ENCODE assay signal across 8 cellular contexts in genomic region chr19:46784262-46785053, GRCh38. TPM values are rescaled to one million over a fixed set of nuclear protein-coding genes. Genes with fewer than 3 reads are reported as not detected.
A peak's percentile ranks its signal among the peaks of the same experiment; 100 is the strongest.
DNase-seq lines count a peak whose midpoint lies in the region; ATAC-seq and TF ChIP-seq lines count a peak whose summit lies in the region.

No MANE protein-coding gene starts in this region.

- H3K4me1 Mint-ChIP-seq in neural progenitor cell = peaks cover 41% of the 10 kb centered on the region

- H3K36me3 ChIP-seq in fibroblast of lung (ENCODE audit: control insufficient read depth, insufficient read depth, low read length) (peaks cover 14% of the 10 kb centered on the region), neural progenitor cell (no peaks in the 10 kb centered on the region), vagina (peaks cover 0 to 43% of the 10 kb centered on the region in 2 donors)

- peaks cover 8% of the 10 kb centered on the region for H3K36me3 Mint-ChIP-seq in neural progenitor cell

- H3K79me2 ChIP-seq in fibroblast of lung (ENCODE audit: control insufficient read depth, insufficient read depth, low read length) (peaks cover 60% of the 10 kb centered on the region), neural progenitor cell (ENCODE audit: low read depth) (peaks cover 72% of the 10 kb centered on the region)

- H3K4me1 ChIP-seq in fibroblast of lung (ENCODE audit: control insufficient read depth, extremely low read depth, insufficient read depth, low read length) (peaks cover 9% of the 10 kb centered on the region), neural progenitor cell (peaks cover 20% of the 10 kb centered on the region), vagina (peaks cover 62% of the 10 kb centered on the region)

- H3K9me3 Mint-ChIP-seq in neural progenitor cell = no peaks in the 10 kb centered on the region

- TF ChIP-seq CTCF in fibroblast of lung (conservative IDR thresholded peaks at IDR 0.05 in 1 of 2, IDR thresholded peaks at IDR 0.05 in 1 of 2; ENCODE audit: low read depth in 1 of 2, low read length in 2 of 2) (peak; percentile 20 to 40), neural progenitor cell (IDR thresholded peaks at IDR 0.05) (peak; percentile 56), vagina (IDR thresholded peaks at IDR 0.05) (peak in 1 of 3 experiments; percentile 25)

- intact Hi-C loops in vagina (cut with DNase I) = no loop called here

- peak overlapping the region; percentile 77 for H3K4me3 Mint-ChIP-seq in neural progenitor cell

- peak overlapping the region; percentile 86 for H3K4me2 ChIP-seq in fibroblast of lung (ENCODE audit: extremely low read depth, insufficient read depth, low read length)
- H3K4me2 ChIP-seq in neural progenitor cell = peak overlapping the region; percentile 78

- H3K27me3 ChIP-seq in fibroblast of lung (ENCODE audit: control insufficient read depth, insufficient read depth, low read length) (no peaks in the 10 kb centered on the region), neural progenitor cell (peaks cover 6% of the 10 kb centered on the region), vagina (no peaks in the 10 kb centered on the region)

- H3K27ac ChIP-seq in fibroblast of lung (ENCODE audit: insufficient read depth, low read length) (peak overlapping the region; percentile 98), neural progenitor cell (peak overlapping the region; percentile 14), vagina (peak overlapping the region; percentile 93)

- peak overlapping the region; percentile 17 for H3K9ac ChIP-seq in fibroblast of lung (ENCODE audit: insufficient read depth, low read length)
- H3K9ac ChIP-seq in neural progenitor cell = no peak overlapping the region

- H3K4me3 ChIP-seq in fibroblast of lung (replicated peaks in 1 of 4; ENCODE audit: control extremely low read depth in 1 of 4, insufficient read depth in 1 of 4, low read depth in 3 of 4, low read length in 4 of 4) (peak overlapping the region; percentile 24 to 99 (median 66)), neural progenitor cell (peak overlapping the region; percentile 53), vagina (peak overlapping the region; percentile 86 to 97)

- peaks cover 20% of the 10 kb centered on the region for H3F3A ChIP-seq in neural progenitor cell (ENCODE audit: low read depth)

- peak; percentile 29 for ATAC-seq in HG02678 (IDR thresholded peaks at IDR 0.05; ENCODE audit: unreplicated experiment)

- H2AFZ ChIP-seq in fibroblast of lung (ENCODE audit: low read length) (no peak overlapping the region), neural progenitor cell (replicated peaks) (no peak overlapping the region)

- no peak for TF ChIP-seq POLR2A in vagina (IDR thresholded peaks at IDR 0.05)

- peak overlapping the region; percentile 94 for H3K27ac Mint-ChIP-seq in neural progenitor cell

- H3K27me3 Mint-ChIP-seq in neural progenitor cell (ENCODE audit: insufficient read depth, low read depth) = peaks cover 4% of the 10 kb centered on the region

- H3K9me3 ChIP-seq in fibroblast of lung (ENCODE audit: control insufficient read depth, insufficient read depth, low read depth, low read length) = no peaks in the 10 kb centered on the region
- H3K9me3 ChIP-seq in neural progenitor cell (ENCODE audit: low read depth) = no peaks in the 10 kb centered on the region
- H3K9me3 ChIP-seq in vagina = no peaks in the 10 kb centered on the region

- H4K20me1 ChIP-seq in fibroblast of lung (ENCODE audit: control insufficient read depth, extremely low read depth, insufficient read depth, low read length) (no peaks in the 10 kb centered on the region), neural progenitor cell (ENCODE audit: low read depth) (peaks cover 50% of the 10 kb centered on the region)

- DNase-seq in ELR (ENCODE audit: low read depth) = peak; percentile 92
- DNase-seq in NOMO-1 treated with dmso at 0.1 percent for 144 hours (lab: John Stamatoyannopoulos, UW; ENCODE audit: unreplicated experiment) = peak; percentile 85
- peak; percentile 18 for DNase-seq in activated T-cell treated with anti-CD3 and anti-CD28 coated beads for 1 hour (ENCODE audit: low read depth)
- peak; percentile 84 to 93 for DNase-seq in fibroblast of lung (ENCODE audit: low read depth in 2 of 2)
- DNase-seq in neural progenitor cell (ENCODE audit: low spot score) = peak; percentile 74
- peak in 1 of 2 donors; percentile 93 for DNase-seq in vagina (ENCODE audit: extremely low spot score in 2 of 2)
- DNase-seq in mesenteric fat pad (ENCODE audit: low spot score) = no peak

RNA-seq across cellular contexts. Expression of gene SLC1A5, which starts 3.9 kb away (rescaled TPM):
- total RNA-seq in fibroblast of lung (171 and 281 TPM in 2 replicates), neural progenitor cell (ENCODE audit: low replicate concordance) (39.5 and 81.6 TPM in 2 replicates), vagina (147 TPM), mesenteric fat pad (168 TPM)
- polyA plus RNA-seq in fibroblast of lung = 107 and 114 TPM in 2 replicates
- polyA plus RNA-seq in fibroblast of lung (2012) = 124 and 153 TPM in 2 replicates
- polyA minus RNA-seq in fibroblast of lung (ENCODE audit: low replicate concordance) = 345 and 412 TPM in 2 replicates

RNA-seq across cellular contexts. Expression of gene STRN4, which starts 38.2 kb away (rescaled TPM):
- total RNA-seq in fibroblast of lung (52.9 and 56.0 TPM in 2 replicates), neural progenitor cell (ENCODE audit: low replicate concordance) (54.1 and 149 TPM in 2 replicates), vagina (85.0 TPM), mesenteric fat pad (72.9 TPM)
- polyA plus RNA-seq in fibroblast of lung = 33.7 and 39.9 TPM in 2 replicates
- polyA plus RNA-seq in fibroblast of lung (2012) = 49.4 and 56.7 TPM in 2 replicates
- 136 TPM in 2 replicates for polyA minus RNA-seq in fibroblast of lung (ENCODE audit: low replicate concordance)

RNA-seq across cellular contexts. Expression of gene FKRP, which starts 38.6 kb away (rescaled TPM):
- total RNA-seq in fibroblast of lung (9.8 and 12.2 TPM in 2 replicates), neural progenitor cell (ENCODE audit: low replicate concordance) (18.6 and 40.5 TPM in 2 replicates), vagina (14.7 TPM), mesenteric fat pad (13.2 TPM)
- 11.8 and 15.1 TPM in 2 replicates for polyA plus RNA-seq in fibroblast of lung
- polyA plus RNA-seq in fibroblast of lung (2012) = 16.8 and 19.6 TPM in 2 replicates
- 7.3 and 9.9 TPM in 2 replicates for polyA minus RNA-seq in fibroblast of lung (ENCODE audit: low replicate concordance)

Comparison
In these comparisons a context has a peak if more than half of its experiments do, and no peak if none do; other contexts are left out.
1. H3K27ac ChIP-seq: peak in every context shown above with its lines; median percentile 98 in fibroblast of lung; 93 in vagina; 14 in neural progenitor cell.